ENCODE assay signal across 17 cellular contexts in genomic region chr3:135917076-135917475, GRCh38. TPM values are rescaled to one million over a fixed set of nuclear protein-coding genes. Genes with fewer than 3 reads are reported as not detected.
"Had no signal": no experiment of that assay in that cellular context is flagged by ENCODE, and none has a peak within 500 bp of the region (broad histone marks: within the 10 kb centered on the region; RNA-seq: fewer than 3 reads in every experiment).

No MANE protein-coding gene starts in this region.

- ATAC-seq: activated CD8-positive, alpha-beta T cell treated with anti-CD3 and anti-CD28 coated beads, Interleukin-2, amount 10 ng/mL, durations not matched to agents 7 days and 5 days; activated naive CD4-positive, alpha-beta T cell treated with anti-CD3 and anti-CD28 coated beads, Interleukin-2, amount 50 U/mL, for 72 hours; naive thymus-derived CD8-positive, alpha-beta T cell; right cardiac atrium; SK-N-SH treated with all-trans-retinoic acid at 6 μM for 48 hours had no signal

- H3K9ac ChIP-seq: neural progenitor cell had no signal

- H3K4me3 ChIP-seq: ascending aorta, lung, neural progenitor cell, thyroid gland had no signal

- H3K36me3 ChIP-seq: ascending aorta, brain microvascular endothelial cell, neural progenitor cell, thyroid gland had no signal

- H3K4me1 ChIP-seq: ascending aorta, neural progenitor cell, thyroid gland had no signal

- FAIRE-seq: frontal cortex, islet of Langerhans had no signal

- H3K27me3 ChIP-seq: ascending aorta, brain microvascular endothelial cell, neural progenitor cell, thyroid gland had no signal

- H2AFZ ChIP-seq: neural progenitor cell had no signal

- H3K4me2 ChIP-seq: neural progenitor cell had no signal

- H3K9me3 ChIP-seq: ascending aorta, thyroid gland had no signal

- DNase-seq: activated CD4-positive, alpha-beta T cell treated with anti-CD3 and anti-CD28 coated beads, Interleukin-2, amount 50 U/mL, for 1 hour; activated CD8-positive, alpha-beta T cell treated with anti-CD3 and anti-CD28 coated beads, Interleukin-2, amount 10 ng/mL, durations not matched to agents 7 days and 5 days; brain microvascular endothelial cell; head of caudate nucleus; naive thymus-derived CD8-positive, alpha-beta T cell; right cardiac atrium; stimulated activated CD4-positive, alpha-beta T cell treated with anti-CD3 and anti-CD28 coated beads, Interleukin-4, amount 100 ng/mL, for 24 hours; stimulated activated naive CD4-positive, alpha-beta T cell treated with Interleukin-2 at 50 U/mL for 16 hours; thyroid gland had no signal

- H3K27ac ChIP-seq: ascending aorta, brain microvascular endothelial cell, neural progenitor cell, thyroid gland had no signal

RNA-seq across cellular contexts. Expression of gene PPP2R3A, which starts 48.5 kb away (rescaled TPM):
- total RNA-seq: T-helper 2 cell treated with Interferon-gamma antibody and Interleukin-4, amounts not matched to agents 100 ng/mL and 5 ng/mL, for 36 hours had no signal
